13 cellular contexts compared by ENCODE assay signal in the genomic region with DNA sequence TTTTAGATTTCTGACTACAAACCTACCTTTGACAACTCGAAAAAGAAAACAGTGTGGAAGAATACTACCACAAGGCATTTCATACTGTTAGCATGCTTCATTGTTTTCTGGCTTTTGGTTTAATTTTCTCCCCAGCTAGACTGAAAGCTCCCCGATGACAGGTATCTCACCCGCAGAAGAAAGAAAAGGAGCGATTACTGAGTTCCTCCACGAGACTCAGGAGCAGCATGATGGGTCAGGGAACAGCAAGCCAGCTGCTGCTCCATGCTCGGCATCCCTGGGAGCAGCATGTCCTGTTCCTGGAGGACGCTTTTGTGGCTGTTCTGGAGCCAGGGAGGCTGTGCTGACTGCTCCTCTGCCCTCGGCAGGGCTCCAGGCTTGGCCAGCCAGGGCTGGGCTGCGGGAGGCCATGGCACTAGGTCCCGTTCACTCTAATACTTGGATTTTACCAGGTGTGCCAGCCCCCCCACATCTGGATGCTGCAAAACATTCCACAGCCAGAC.
DNase-seq lines count a peak whose midpoint lies in the region; ATAC-seq lines count a peak whose summit lies in the region.
"Had no signal": no experiment of that assay in that cellular context is flagged by ENCODE, and none has a peak within 500 bp of the region (broad histone marks: within the 10 kb centered on the region; RNA-seq: fewer than 3 reads in every experiment).

No MANE protein-coding gene starts in this region.

- peak; percentile 54 for DNase-seq in LHCN-M2 (ENCODE audit: low read depth)
- DNase-seq in cerebellum (ENCODE audit: low spot score) = peak; percentile 24
- peak; percentile 53 for DNase-seq in medulla oblongata (ENCODE audit: extremely low spot score)
- DNase-seq in stimulated activated naive CD8-positive, alpha-beta T cell treated with anti-CD3 and anti-CD28 coated beads, Interleukin-15, amount 100 ng/mL, for 72 hours = no peak
- no peak for DNase-seq in NCI-H1092 treated with DMSO at 0.1 percent for 48 hours (lab: John Stamatoyannopoulos, UW)
- no peak for DNase-seq in kidney glomerular epithelial cell (lab: John Stamatoyannopoulos, UW)
- DNase-seq in EL = no peak
- DNase-seq: activated B cell treated with CpG ODN at 0.5 μM for 24 hours; CD8-positive, alpha-beta T cell; esophagus squamous epithelium; NCI-H2029 treated with DMSO at 0.1 percent for 48 hours; NCI-H526 treated with DMSO at 0.1 percent for 48 hours; T-helper 1 cell had no signal

- peak overlapping the region; percentile 69 to 74 for H3K4me3 Mint-ChIP-seq in stimulated activated naive CD8-positive, alpha-beta T cell treated with anti-CD3 and anti-CD28 coated beads, Interleukin-15, amount 100 ng/mL, for 72 hours
- H3K4me3 Mint-ChIP-seq: activated B cell treated with CpG ODN at 0.5 μM for 24 hours; CD8-positive, alpha-beta T cell had no signal

- H3K27ac Mint-ChIP-seq in stimulated activated naive CD8-positive, alpha-beta T cell treated with anti-CD3 and anti-CD28 coated beads, Interleukin-15, amount 100 ng/mL, for 72 hours = peak overlapping the region in 1 of 2 donors; percentile 65
- H3K27ac Mint-ChIP-seq: activated B cell treated with CpG ODN at 0.5 μM for 24 hours; CD8-positive, alpha-beta T cell had no signal

- H3K9me3 Mint-ChIP-seq in stimulated activated naive CD8-positive, alpha-beta T cell treated with anti-CD3 and anti-CD28 coated beads, Interleukin-15, amount 100 ng/mL, for 72 hours = no peaks in the 10 kb centered on the region
- H3K9me3 Mint-ChIP-seq: activated B cell treated with CpG ODN at 0.5 μM for 24 hours; CD8-positive, alpha-beta T cell had no signal

- H3K4me1 Mint-ChIP-seq in stimulated activated naive CD8-positive, alpha-beta T cell treated with anti-CD3 and anti-CD28 coated beads, Interleukin-15, amount 100 ng/mL, for 72 hours = peaks cover 56% of the 10 kb centered on the region

- no peak for ATAC-seq in stimulated activated naive CD8-positive, alpha-beta T cell treated with anti-CD3 and anti-CD28 coated beads, Interleukin-15, amount 100 ng/mL, for 72 hours
- ATAC-seq: CD8-positive, alpha-beta T cell had no signal

- H3K27me3 Mint-ChIP-seq in stimulated activated naive CD8-positive, alpha-beta T cell treated with anti-CD3 and anti-CD28 coated beads, Interleukin-15, amount 100 ng/mL, for 72 hours = no peaks in the 10 kb centered on the region
- H3K27me3 Mint-ChIP-seq: activated B cell treated with CpG ODN at 0.5 μM for 24 hours had no signal

Comparison
In these comparisons a context has a peak if more than half of its experiments do, and no peak if none do; other contexts are left out.
1. DNase-seq: peak in LHCN-M2 (single experiment), cerebellum (single experiment) and medulla oblongata (single experiment); none in stimulated activated naive CD8-positive, alpha-beta T cell treated with anti-CD3 and anti-CD28 coated beads, Interleukin-15, amount 100 ng/mL, for 72 hours (0 of 2), NCI-H1092 treated with DMSO at 0.1 percent for 48 hours (single experiment), kidney glomerular epithelial cell (single experiment) and EL (single experiment).